ENCODE assay signal across 14 cellular contexts in genomic region chr9:8653855-8654254, GRCh38.
"Had no signal": no experiment of that assay in that cellular context is flagged by ENCODE, and none has a peak within 500 bp of the region (broad histone marks: within the 10 kb centered on the region; RNA-seq: fewer than 3 reads in every experiment).

No MANE protein-coding gene starts in this region.

- ATAC-seq: foreskin keratinocyte, heart left ventricle, left ventricle myocardium superior, T-cell had no signal

- H3K4me1 ChIP-seq: breast epithelium, foreskin keratinocyte, suprapubic skin had no signal

- H3K27ac ChIP-seq: breast epithelium, esophagus muscularis mucosa, foreskin keratinocyte, heart left ventricle, suprapubic skin had no signal

- H3K4me3 ChIP-seq: breast epithelium, esophagus muscularis mucosa, heart left ventricle, suprapubic skin had no signal

- H3K9me3 ChIP-seq: breast epithelium, esophagus muscularis mucosa, suprapubic skin had no signal

- DNase-seq: activated effector memory CD4-positive, alpha-beta T cell treated with Interleukin-2 at 50 U/mL for 16 hours; activated T-cell treated with anti-CD3 and anti-CD28 coated beads, Interleukin-2, amount 50 U/mL, for 24 hours; amygdala; foreskin keratinocyte; heart left ventricle; islet precursor cell; left ventricle myocardium superior; mesendoderm; stimulated activated CD4-positive, alpha-beta T cell treated with anti-CD3 and anti-CD28 coated beads, Interleukin-12 subunit alpha, Interleukin-12 subunit beta, amount 100 ng/mL, for 4 hours; stimulated activated naive CD4-positive, alpha-beta T cell; T-cell had no signal

- H3K36me3 ChIP-seq: breast epithelium, esophagus muscularis mucosa, heart left ventricle, suprapubic skin had no signal

- H3K27me3 ChIP-seq: breast epithelium, esophagus muscularis mucosa, foreskin keratinocyte, heart left ventricle, suprapubic skin had no signal
